8 cellular contexts compared by ENCODE assay signal in genomic region chr19:36032251-36033104, GRCh38. TPM values are rescaled to one million over a fixed set of nuclear protein-coding genes. Genes with fewer than 3 reads are reported as not detected.
DNase-seq lines count a peak whose midpoint lies in the region; ATAC-seq and TF ChIP-seq lines count a peak whose summit lies in the region.

Gene CLIP3 (minus strand): TSS chr19:36032873. CDS start chr19:36032357, 516 bp downstream.

- peaks cover 4 to 10% of the 10 kb centered on the region in 2 donors for H3K36me3 ChIP-seq in stomach smooth muscle (ENCODE audit: control insufficient read depth in 2 of 2, insufficient read depth in 2 of 2, low read length in 2 of 2)

- peak; percentile 40 to 64 for ATAC-seq in activated T-cell treated with anti-CD3 and anti-CD28 coated beads, Interleukin-2, amount 50 U/mL, for 72 hours (replicated peaks in 1 of 2)
- ATAC-seq in naive B cell (ENCODE audit: low read depth in 2 of 2) = no peak
- no peak for ATAC-seq in HG03521 (IDR thresholded peaks at IDR 0.05; ENCODE audit: unreplicated experiment)

- no peaks in the 10 kb centered on the region for H3K9me3 ChIP-seq in stomach smooth muscle (ENCODE audit: control insufficient read depth in 2 of 2, low read length in 2 of 2)

- H3K27ac Mint-ChIP-seq in activated T-cell treated with anti-CD3 and anti-CD28 coated beads, Interleukin-2, amount 50 U/mL, for 72 hours = no peak within 1 kb of the TSS
- H3K27ac Mint-ChIP-seq in naive B cell (peak within 1 kb of the TSS in 2 of 6 donors; percentile 38 to 71), Calu3 (ENCODE audit: unreplicated experiment) (no peak within 1 kb of the TSS)

- H3K4me3 ChIP-seq in stomach smooth muscle (ENCODE audit: low read length in 2 of 2) = peak within 1 kb of the TSS; percentile 79

- H3K27me3 ChIP-seq in stomach smooth muscle (ENCODE audit: control insufficient read depth in 1 of 2, insufficient read depth in 2 of 2, low read length in 2 of 2) = no peaks in the 10 kb centered on the region

- H3K36me3 Mint-ChIP-seq in activated T-cell treated with anti-CD3 and anti-CD28 coated beads, Interleukin-2, amount 50 U/mL, for 72 hours (ENCODE audit: insufficient read depth in 2 of 2) = peaks cover 4 to 7% of the 10 kb centered on the region in 2 donors
- H3K36me3 Mint-ChIP-seq in naive B cell (peaks cover 0 to 30% of the 10 kb centered on the region in 2 donors), Calu3 (ENCODE audit: insufficient read depth, unreplicated experiment) (peaks cover 13% of the 10 kb centered on the region)

- H3K4me1 Mint-ChIP-seq in activated T-cell treated with anti-CD3 and anti-CD28 coated beads, Interleukin-2, amount 50 U/mL, for 72 hours (ENCODE audit: low read depth) = peaks cover 30% of the 10 kb centered on the region
- H3K4me1 Mint-ChIP-seq in naive B cell (peaks cover 12 to 30% (median 20%) of the 10 kb centered on the region in 3 donors), Calu3 (ENCODE audit: low read depth, unreplicated experiment) (no peaks in the 10 kb centered on the region)

- H3K4me1 ChIP-seq in stomach smooth muscle (ENCODE audit: control insufficient read depth, insufficient read depth, low read length) = peaks cover 16% of the 10 kb centered on the region

- no peak for TF ChIP-seq CTCF in Calu3 (IDR thresholded peaks at IDR 0.05; ENCODE audit: unreplicated experiment)

- DNase-seq in DMS 273 treated with DMSO at 0.1 percent for 48 hours (lab: John Stamatoyannopoulos, UW) (peak; percentile 15), NCI-H2029 (lab: John Stamatoyannopoulos, UW) (peak; percentile 27), fibroblast of the conjunctiva (ENCODE audit: low read depth) (peak; percentile 51), naive B cell (no peak), Calu3 (no peak)
- peak; percentile 43 to 50 for DNase-seq in activated T-cell treated with anti-CD3 and anti-CD28 coated beads, Interleukin-2, amount 50 U/mL, for 72 hours

- CTCF ChIA-PET in Calu3 (lab: Charles Lee) = no interaction called here

- H3K27me3 Mint-ChIP-seq in activated T-cell treated with anti-CD3 and anti-CD28 coated beads, Interleukin-2, amount 50 U/mL, for 72 hours (ENCODE audit: low read depth) = no peaks in the 10 kb centered on the region
- H3K27me3 Mint-ChIP-seq in naive B cell = peaks cover 0 to 17% (median 15%) of the 10 kb centered on the region in 3 donors
- H3K27me3 Mint-ChIP-seq in Calu3 (ENCODE audit: unreplicated experiment) = no peaks in the 10 kb centered on the region

- intact Hi-C loops in Calu3 (cut with micrococcal nuclease; ENCODE audit: unreplicated experiment) = no loop called here

- BruUV-seq in Calu3 (replicated peaks; lab: Mats Ljungman, UMichigan) = no TSS peak

- H3K27ac ChIP-seq in stomach smooth muscle (ENCODE audit: low read length) = peak within 1 kb of the TSS; percentile 74

- H3K9ac ChIP-seq in stomach smooth muscle (ENCODE audit: low read length in 2 of 2) = peak within 1 kb of the TSS; percentile 66 to 72

- H3K9me3 Mint-ChIP-seq in activated T-cell treated with anti-CD3 and anti-CD28 coated beads, Interleukin-2, amount 50 U/mL, for 72 hours = no peaks in the 10 kb centered on the region
- peaks cover 0 to 3% (median 0%) of the 10 kb centered on the region in 7 donors for H3K9me3 Mint-ChIP-seq in naive B cell
- no peaks in the 10 kb centered on the region for H3K9me3 Mint-ChIP-seq in Calu3 (ENCODE audit: low read depth, unreplicated experiment)

- H3K4me3 Mint-ChIP-seq in activated T-cell treated with anti-CD3 and anti-CD28 coated beads, Interleukin-2, amount 50 U/mL, for 72 hours = peak within 1 kb of the TSS; percentile 61 to 68
- H3K4me3 Mint-ChIP-seq in naive B cell = peak within 1 kb of the TSS in 6 of 8 donors; percentile 27 to 73 (median 60)
- H3K4me3 Mint-ChIP-seq in Calu3 (ENCODE audit: low read depth, unreplicated experiment) = no peak within 1 kb of the TSS

RNA-seq across cellular contexts. Expression of gene CLIP3, which starts in this region (rescaled TPM):
- 1 to 10 TPM; 1.0 to 2.7 TPM for total RNA-seq in activated T-cell treated with anti-CD3 and anti-CD28 coated beads, Interleukin-2, amount 50 U/mL, for 72 hours
- 1 to 10 TPM in 1 of 6 donors, not detected in 5; 1.8 TPM for polyA plus RNA-seq in naive B cell (ENCODE audit: low read depth in 6 of 6)
- total RNA-seq in Calu3 (2022) = 3.1 and 3.5 TPM in 2 replicates

Comparison
In these comparisons a context has a peak if more than half of its experiments do, and no peak if none do; other contexts are left out.
1. DNase-seq: peak in DMS 273 treated with DMSO at 0.1 percent for 48 hours (single experiment), NCI-H2029 (single experiment), activated T-cell treated with anti-CD3 and anti-CD28 coated beads, Interleukin-2, amount 50 U/mL, for 72 hours (2 of 2) and fibroblast of the conjunctiva (single experiment); none in naive B cell (single experiment) and Calu3 (single experiment).
2. ATAC-seq: peak in activated T-cell treated with anti-CD3 and anti-CD28 coated beads, Interleukin-2, amount 50 U/mL, for 72 hours (2 of 2); none in naive B cell (0 of 2) and HG03521 (single experiment).